1 cellular context compared by ENCODE assay signal in the genomic region with DNA sequence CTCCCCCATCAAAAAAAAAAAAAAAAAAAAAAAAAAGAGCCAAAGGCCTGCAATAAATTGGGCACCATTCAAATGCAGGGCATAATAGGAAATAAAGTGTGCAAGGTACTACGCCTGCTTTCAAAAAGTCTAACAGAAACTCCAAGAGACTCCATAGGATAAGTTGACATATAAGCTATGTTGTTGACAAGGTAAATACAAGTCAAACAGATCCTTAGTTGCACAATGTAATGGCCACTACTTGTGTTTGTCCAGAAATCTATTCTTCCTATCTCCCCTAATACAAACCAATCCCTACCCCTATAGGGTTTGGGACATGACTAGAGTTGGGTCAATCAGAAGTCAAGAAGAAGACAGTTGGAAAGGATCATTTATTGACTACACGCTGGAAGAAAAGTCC.
A peak's percentile ranks its signal among the peaks of the same experiment; 100 is the strongest.
TF ChIP-seq lines count a peak whose summit lies in the region.

No MANE protein-coding gene starts in this region.

TF ChIP-seq in HepG2, 621 proteins besides CTCF, POLR2A, EP300 and RAD21 (continued from another document):
- TF ChIP-seq, protein P1, sequence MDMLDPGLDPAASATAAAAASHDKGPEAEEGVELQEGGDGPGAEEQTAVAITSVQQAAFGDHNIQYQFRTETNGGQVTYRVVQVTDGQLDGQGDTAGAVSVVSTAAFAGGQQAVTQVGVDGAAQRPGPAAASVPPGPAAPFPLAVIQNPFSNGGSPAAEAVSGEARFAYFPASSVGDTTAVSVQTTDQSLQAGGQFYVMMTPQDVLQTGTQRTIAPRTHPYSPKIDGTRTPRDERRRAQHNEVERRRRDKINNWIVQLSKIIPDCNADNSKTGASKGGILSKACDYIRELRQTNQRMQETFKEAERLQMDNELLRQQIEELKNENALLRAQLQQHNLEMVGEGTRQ (IDR thresholded peaks at IDR 0.05; ENCODE audit: low read depth, low read length) = no peak
- TF ChIP-seq, protein P1 (CRISPR knock-in tag; IDR thresholded peaks at IDR 0.05; ENCODE audit: borderline replicate concordance) = no peak
- TF ChIP-seq MTF2 (CRISPR knock-in tag; IDR thresholded peaks at IDR 0.05; ENCODE audit: borderline replicate concordance) (no peak), FOXP1 (IDR thresholded peaks at IDR 0.05) (no peak), FOXP1 (CRISPR knock-in tag; IDR thresholded peaks at IDR 0.05) (peak; percentile 64; the same call in 1 of the 2 replicates), ZNF724P (CRISPR knock-in tag; IDR thresholded peaks at IDR 0.05; ENCODE audit: borderline replicate concordance) (no peak), HOXD1 (CRISPR knock-in tag; IDR thresholded peaks at IDR 0.05) (no peak), ZSCAN29 (CRISPR knock-in tag; conservative IDR thresholded peaks at IDR 0.05) (no peak), ZNF274 (CRISPR knock-in tag; IDR thresholded peaks at IDR 0.05) (no peak), ZNF33A (CRISPR knock-in tag; IDR thresholded peaks at IDR 0.05; ENCODE audit: borderline replicate concordance) (no peak), NCOA2 (CRISPR knock-in tag; IDR thresholded peaks at IDR 0.05) (no peak), ZNF547 (CRISPR knock-in tag; IDR thresholded peaks at IDR 0.05) (no peak), TCF7 (IDR thresholded peaks at IDR 0.05; ENCODE audit: low read depth) (no peak), NFATC3 (CRISPR knock-in tag; IDR thresholded peaks at IDR 0.05) (no peak), HMG20B (CRISPR knock-in tag; conservative IDR thresholded peaks at IDR 0.05) (no peak), ZNF350 (CRISPR knock-in tag; IDR thresholded peaks at IDR 0.05; ENCODE audit: borderline replicate concordance, low read depth) (no peak)
- TF ChIP-seq, protein P2, sequence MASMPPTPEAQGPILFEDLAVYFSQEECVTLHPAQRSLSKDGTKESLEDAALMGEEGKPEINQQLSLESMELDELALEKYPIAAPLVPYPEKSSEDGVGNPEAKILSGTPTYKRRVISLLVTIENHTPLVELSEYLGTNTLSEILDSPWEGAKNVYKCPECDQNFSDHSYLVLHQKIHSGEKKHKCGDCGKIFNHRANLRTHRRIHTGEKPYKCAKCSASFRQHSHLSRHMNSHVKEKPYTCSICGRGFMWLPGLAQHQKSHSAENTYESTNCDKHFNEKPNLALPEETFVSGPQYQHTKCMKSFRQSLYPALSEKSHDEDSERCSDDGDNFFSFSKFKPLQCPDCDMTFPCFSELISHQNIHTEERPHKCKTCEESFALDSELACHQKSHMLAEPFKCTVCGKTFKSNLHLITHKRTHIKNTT (CRISPR knock-in tag; IDR thresholded peaks at IDR 0.05) = no peak
- TF ChIP-seq, protein P3, sequence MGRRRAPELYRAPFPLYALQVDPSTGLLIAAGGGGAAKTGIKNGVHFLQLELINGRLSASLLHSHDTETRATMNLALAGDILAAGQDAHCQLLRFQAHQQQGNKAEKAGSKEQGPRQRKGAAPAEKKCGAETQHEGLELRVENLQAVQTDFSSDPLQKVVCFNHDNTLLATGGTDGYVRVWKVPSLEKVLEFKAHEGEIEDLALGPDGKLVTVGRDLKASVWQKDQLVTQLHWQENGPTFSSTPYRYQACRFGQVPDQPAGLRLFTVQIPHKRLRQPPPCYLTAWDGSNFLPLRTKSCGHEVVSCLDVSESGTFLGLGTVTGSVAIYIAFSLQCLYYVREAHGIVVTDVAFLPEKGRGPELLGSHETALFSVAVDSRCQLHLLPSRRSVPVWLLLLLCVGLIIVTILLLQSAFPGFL (CRISPR knock-in tag; IDR thresholded peaks at IDR 0.05) = no peak
- TF ChIP-seq, protein P4, sequence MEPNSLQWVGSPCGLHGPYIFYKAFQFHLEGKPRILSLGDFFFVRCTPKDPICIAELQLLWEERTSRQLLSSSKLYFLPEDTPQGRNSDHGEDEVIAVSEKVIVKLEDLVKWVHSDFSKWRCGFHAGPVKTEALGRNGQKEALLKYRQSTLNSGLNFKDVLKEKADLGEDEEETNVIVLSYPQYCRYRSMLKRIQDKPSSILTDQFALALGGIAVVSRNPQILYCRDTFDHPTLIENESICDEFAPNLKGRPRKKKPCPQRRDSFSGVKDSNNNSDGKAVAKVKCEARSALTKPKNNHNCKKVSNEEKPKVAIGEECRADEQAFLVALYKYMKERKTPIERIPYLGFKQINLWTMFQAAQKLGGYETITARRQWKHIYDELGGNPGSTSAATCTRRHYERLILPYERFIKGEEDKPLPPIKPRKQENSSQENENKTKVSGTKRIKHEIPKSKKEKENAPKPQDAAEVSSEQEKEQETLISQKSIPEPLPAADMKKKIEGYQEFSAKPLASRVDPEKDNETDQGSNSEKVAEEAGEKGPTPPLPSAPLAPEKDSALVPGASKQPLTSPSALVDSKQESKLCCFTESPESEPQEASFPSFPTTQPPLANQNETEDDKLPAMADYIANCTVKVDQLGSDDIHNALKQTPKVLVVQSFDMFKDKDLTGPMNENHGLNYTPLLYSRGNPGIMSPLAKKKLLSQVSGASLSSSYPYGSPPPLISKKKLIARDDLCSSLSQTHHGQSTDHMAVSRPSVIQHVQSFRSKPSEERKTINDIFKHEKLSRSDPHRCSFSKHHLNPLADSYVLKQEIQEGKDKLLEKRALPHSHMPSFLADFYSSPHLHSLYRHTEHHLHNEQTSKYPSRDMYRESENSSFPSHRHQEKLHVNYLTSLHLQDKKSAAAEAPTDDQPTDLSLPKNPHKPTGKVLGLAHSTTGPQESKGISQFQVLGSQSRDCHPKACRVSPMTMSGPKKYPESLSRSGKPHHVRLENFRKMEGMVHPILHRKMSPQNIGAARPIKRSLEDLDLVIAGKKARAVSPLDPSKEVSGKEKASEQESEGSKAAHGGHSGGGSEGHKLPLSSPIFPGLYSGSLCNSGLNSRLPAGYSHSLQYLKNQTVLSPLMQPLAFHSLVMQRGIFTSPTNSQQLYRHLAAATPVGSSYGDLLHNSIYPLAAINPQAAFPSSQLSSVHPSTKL (CRISPR knock-in tag; IDR thresholded peaks at IDR 0.05) = peak; percentile 36; the same call in 1 of the 2 replicates
- TF ChIP-seq, protein P5, sequence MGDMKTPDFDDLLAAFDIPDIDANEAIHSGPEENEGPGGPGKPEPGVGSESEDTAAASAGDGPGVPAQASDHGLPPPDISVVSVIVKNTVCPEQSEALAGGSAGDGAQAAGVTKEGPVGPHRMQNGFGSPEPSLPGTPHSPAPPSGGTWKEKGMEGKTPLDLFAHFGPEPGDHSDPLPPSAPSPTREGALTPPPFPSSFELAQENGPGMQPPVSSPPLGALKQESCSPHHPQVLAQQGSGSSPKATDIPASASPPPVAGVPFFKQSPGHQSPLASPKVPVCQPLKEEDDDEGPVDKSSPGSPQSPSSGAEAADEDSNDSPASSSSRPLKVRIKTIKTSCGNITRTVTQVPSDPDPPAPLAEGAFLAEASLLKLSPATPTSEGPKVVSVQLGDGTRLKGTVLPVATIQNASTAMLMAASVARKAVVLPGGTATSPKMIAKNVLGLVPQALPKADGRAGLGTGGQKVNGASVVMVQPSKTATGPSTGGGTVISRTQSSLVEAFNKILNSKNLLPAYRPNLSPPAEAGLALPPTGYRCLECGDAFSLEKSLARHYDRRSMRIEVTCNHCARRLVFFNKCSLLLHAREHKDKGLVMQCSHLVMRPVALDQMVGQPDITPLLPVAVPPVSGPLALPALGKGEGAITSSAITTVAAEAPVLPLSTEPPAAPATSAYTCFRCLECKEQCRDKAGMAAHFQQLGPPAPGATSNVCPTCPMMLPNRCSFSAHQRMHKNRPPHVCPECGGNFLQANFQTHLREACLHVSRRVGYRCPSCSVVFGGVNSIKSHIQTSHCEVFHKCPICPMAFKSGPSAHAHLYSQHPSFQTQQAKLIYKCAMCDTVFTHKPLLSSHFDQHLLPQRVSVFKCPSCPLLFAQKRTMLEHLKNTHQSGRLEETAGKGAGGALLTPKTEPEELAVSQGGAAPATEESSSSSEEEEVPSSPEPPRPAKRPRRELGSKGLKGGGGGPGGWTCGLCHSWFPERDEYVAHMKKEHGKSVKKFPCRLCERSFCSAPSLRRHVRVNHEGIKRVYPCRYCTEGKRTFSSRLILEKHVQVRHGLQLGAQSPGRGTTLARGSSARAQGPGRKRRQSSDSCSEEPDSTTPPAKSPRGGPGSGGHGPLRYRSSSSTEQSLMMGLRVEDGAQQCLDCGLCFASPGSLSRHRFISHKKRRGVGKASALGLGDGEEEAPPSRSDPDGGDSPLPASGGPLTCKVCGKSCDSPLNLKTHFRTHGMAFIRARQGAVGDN (CRISPR knock-in tag; IDR thresholded peaks at IDR 0.05) = no peak
- TF ChIP-seq, protein P6, sequence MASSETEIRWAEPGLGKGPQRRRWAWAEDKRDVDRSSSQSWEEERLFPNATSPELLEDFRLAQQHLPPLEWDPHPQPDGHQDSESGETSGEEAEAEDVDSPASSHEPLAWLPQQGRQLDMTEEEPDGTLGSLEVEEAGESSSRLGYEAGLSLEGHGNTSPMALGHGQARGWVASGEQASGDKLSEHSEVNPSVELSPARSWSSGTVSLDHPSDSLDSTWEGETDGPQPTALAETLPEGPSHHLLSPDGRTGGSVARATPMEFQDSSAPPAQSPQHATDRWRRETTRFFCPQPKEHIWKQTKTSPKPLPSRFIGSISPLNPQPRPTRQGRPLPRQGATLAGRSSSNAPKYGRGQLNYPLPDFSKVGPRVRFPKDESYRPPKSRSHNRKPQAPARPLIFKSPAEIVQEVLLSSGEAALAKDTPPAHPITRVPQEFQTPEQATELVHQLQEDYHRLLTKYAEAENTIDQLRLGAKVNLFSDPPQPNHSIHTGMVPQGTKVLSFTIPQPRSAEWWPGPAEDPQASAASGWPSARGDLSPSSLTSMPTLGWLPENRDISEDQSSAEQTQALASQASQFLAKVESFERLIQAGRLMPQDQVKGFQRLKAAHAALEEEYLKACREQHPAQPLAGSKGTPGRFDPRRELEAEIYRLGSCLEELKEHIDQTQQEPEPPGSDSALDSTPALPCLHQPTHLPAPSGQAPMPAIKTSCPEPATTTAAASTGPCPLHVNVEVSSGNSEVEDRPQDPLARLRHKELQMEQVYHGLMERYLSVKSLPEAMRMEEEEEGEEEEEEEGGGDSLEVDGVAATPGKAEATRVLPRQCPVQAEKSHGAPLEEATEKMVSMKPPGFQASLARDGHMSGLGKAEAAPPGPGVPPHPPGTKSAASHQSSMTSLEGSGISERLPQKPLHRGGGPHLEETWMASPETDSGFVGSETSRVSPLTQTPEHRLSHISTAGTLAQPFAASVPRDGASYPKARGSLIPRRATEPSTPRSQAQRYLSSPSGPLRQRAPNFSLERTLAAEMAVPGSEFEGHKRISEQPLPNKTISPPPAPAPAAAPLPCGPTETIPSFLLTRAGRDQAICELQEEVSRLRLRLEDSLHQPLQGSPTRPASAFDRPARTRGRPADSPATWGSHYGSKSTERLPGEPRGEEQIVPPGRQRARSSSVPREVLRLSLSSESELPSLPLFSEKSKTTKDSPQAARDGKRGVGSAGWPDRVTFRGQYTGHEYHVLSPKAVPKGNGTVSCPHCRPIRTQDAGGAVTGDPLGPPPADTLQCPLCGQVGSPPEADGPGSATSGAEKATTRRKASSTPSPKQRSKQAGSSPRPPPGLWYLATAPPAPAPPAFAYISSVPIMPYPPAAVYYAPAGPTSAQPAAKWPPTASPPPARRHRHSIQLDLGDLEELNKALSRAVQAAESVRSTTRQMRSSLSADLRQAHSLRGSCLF (CRISPR knock-in tag; IDR thresholded peaks at IDR 0.05; ENCODE audit: borderline replicate concordance) = no peak
